15 cellular contexts compared by ENCODE assay signal in the genomic region with DNA sequence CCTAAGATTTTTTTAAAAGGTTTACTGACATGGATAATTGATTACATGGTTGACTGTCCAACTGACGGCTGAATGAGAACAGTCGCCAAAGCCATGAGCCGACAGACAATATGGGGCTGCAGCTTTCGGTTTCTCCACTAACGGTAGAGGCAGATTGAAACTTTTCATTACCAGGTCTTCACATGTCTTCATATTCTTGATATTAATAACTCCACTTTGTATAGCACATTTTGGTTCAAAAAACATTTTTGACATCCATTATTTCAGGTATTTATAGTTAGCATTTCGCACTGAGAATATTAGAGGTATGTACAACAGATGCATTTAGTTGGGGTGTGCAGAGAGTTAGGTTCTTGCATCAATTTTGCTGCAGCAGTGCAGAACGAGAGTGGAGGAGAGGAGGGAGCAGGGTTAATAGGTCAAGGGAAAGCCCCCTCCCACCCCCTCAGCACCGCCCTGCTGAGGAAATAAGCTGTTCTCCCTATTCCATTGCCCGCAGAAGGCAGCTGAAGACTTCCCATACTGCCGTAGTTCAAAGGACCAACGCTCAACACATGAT.
DNase-seq lines count a peak whose midpoint lies in the region; ATAC-seq and TF ChIP-seq lines count a peak whose summit lies in the region.
"Had no signal": no experiment of that assay in that cellular context is flagged by ENCODE, and none has a peak within 500 bp of the region (broad histone marks: within the 10 kb centered on the region; RNA-seq: fewer than 3 reads in every experiment).

No MANE protein-coding gene starts in this region.

- no peak for ATAC-seq in CD4-positive, alpha-beta T cell (ENCODE audit: poor library complexity)
- ATAC-seq in GM21526 (IDR thresholded peaks at IDR 0.05; ENCODE audit: low FRiP score, unreplicated experiment): peak; percentile 66

- peak overlapping the region; percentile 99 for H3K4me2 ChIP-seq in OCI-LY3 (ENCODE audit: low read length)

- POLR2A ChIA-PET in CD4-positive, alpha-beta T cell (lab: Charles Lee): interaction anchor here (0.6 kb wide), 1 partner anchor 1450 kb away, joined by 3 read pairs; no protein-coding TSS in a partner anchor

- intact Hi-C loops in CD4-positive, alpha-beta T cell (cut with DNase I, micrococcal nuclease): no loop called here

- no peaks in the 10 kb centered on the region for H3K9me3 ChIP-seq in CD4-positive, alpha-beta T cell (ENCODE audit: control insufficient read depth, low read length)
- H3K9me3 ChIP-seq in OCI-LY3 (ENCODE audit: insufficient read depth, low read length) (no peaks in the 10 kb centered on the region), BE2C (no peaks in the 10 kb centered on the region)
- H3K9me3 ChIP-seq: upper lobe of left lung had no signal

- no peaks in the 10 kb centered on the region for H3K36me3 Mint-ChIP-seq in CD4-positive, alpha-beta T cell (ENCODE audit: low read depth)
- H3K36me3 Mint-ChIP-seq in nephron (ENCODE audit: low read depth): no peaks in the 10 kb centered on the region
- no peaks in the 10 kb centered on the region for H3K36me3 Mint-ChIP-seq in osteocyte (ENCODE audit: unreplicated experiment)

- no peaks in the 10 kb centered on the region for H3K27me3 ChIP-seq in CD4-positive, alpha-beta T cell (ENCODE audit: control insufficient read depth, insufficient read depth, low read length)
- no peaks in the 10 kb centered on the region for H3K27me3 ChIP-seq in OCI-LY3 (ENCODE audit: low read depth, low read length)
- H3K27me3 ChIP-seq in BE2C: no peaks in the 10 kb centered on the region
- H3K27me3 ChIP-seq: upper lobe of left lung had no signal

- no peaks in the 10 kb centered on the region for H3K9me3 Mint-ChIP-seq in CD4-positive, alpha-beta T cell
- H3K9me3 Mint-ChIP-seq in nephron (no peaks in the 10 kb centered on the region), osteocyte (ENCODE audit: unreplicated experiment) (peaks cover 10% of the 10 kb centered on the region)

- no peak overlapping the region for H3K27ac Mint-ChIP-seq in CD4-positive, alpha-beta T cell
- H3K27ac Mint-ChIP-seq in nephron (peak overlapping the region; percentile 39 to 62 (median 53)), osteocyte (ENCODE audit: unreplicated experiment) (no peak overlapping the region)

- H2AFZ ChIP-seq in OCI-LY3 (ENCODE audit: low read depth, low read length): peak overlapping the region; percentile 77

- H3K27ac ChIP-seq in CD4-positive, alpha-beta T cell (ENCODE audit: low read depth, low read length): no peak overlapping the region
- H3K27ac ChIP-seq in OCI-LY3 (ENCODE audit: low read length): peak overlapping the region; percentile 81
- H3K27ac ChIP-seq: upper lobe of left lung had no signal

- peaks cover 44% of the 10 kb centered on the region for H3K4me1 ChIP-seq in OCI-LY3 (ENCODE audit: low read length)
- no peaks in the 10 kb centered on the region for H3K4me1 ChIP-seq in BE2C

- DNase-seq in CD4-positive, alpha-beta T cell: no peak
- no peak for DNase-seq in BE2C
- no peak for DNase-seq in osteocyte (ENCODE audit: extremely low spot score, unreplicated experiment)
- DNase-seq in amniotic stem cell (lab: John Stamatoyannopoulos, UW): no peak
- DNase-seq in stimulated activated CD4-positive, alpha-beta T cell treated with anti-CD3 and anti-CD28 coated beads, Interleukin-15, amount 100 ng/mL, for 24 hours: no peak
- DNase-seq: activated T-cell treated with anti-CD3 and anti-CD28 coated beads, Interleukin-2, amount 50 U/mL, for 1 hour; DMS79 treated with DMSO at 0.1 percent for 48 hours; effector memory CD4-positive, alpha-beta T cell; NCI-H1417 treated with DMSO at 0.1 percent for 48 hours; posterior cingulate gyrus; SW 1271; upper lobe of left lung had no signal

- H3K79me2 ChIP-seq in OCI-LY3 (ENCODE audit: low read length): no peaks in the 10 kb centered on the region

- H3K27me3 Mint-ChIP-seq in CD4-positive, alpha-beta T cell: no peaks in the 10 kb centered on the region
- H3K27me3 Mint-ChIP-seq in nephron (ENCODE audit: low read depth): no peaks in the 10 kb centered on the region
- H3K27me3 Mint-ChIP-seq in osteocyte (ENCODE audit: unreplicated experiment): no peaks in the 10 kb centered on the region

- CTCF ChIA-PET in CD4-positive, alpha-beta T cell (lab: Charles Lee): no interaction called here

- H3K9ac ChIP-seq in OCI-LY3 (ENCODE audit: low read length): peak overlapping the region; percentile 55

- no peaks in the 10 kb centered on the region for H3K4me1 Mint-ChIP-seq in CD4-positive, alpha-beta T cell (ENCODE audit: low read depth)
- H3K4me1 Mint-ChIP-seq in nephron (peaks cover 30% of the 10 kb centered on the region), osteocyte (ENCODE audit: unreplicated experiment) (peaks cover 36% of the 10 kb centered on the region)

- TF ChIP-seq CTCF in CD4-positive, alpha-beta T cell (IDR thresholded peaks at IDR 0.05): no peak
- TF ChIP-seq CTCF in OCI-LY3 (IDR thresholded peaks at IDR 0.05; ENCODE audit: low read depth, low read length) (no peak), nephron (IDR thresholded peaks at IDR 0.05; ENCODE audit: unreplicated experiment in 3 of 3) (no peak), BE2C (IDR thresholded peaks at IDR 0.05; ENCODE audit: low read depth, low read length) (no peak), osteocyte (IDR thresholded peaks at IDR 0.05) (no peak)

- H3K36me3 ChIP-seq in OCI-LY3 (replicated peaks; ENCODE audit: low read depth, low read length) (no peaks in the 10 kb centered on the region), BE2C (no peaks in the 10 kb centered on the region)
- H3K36me3 ChIP-seq: upper lobe of left lung had no signal

- H3K4me3 Mint-ChIP-seq in CD4-positive, alpha-beta T cell: peak overlapping the region; percentile 21
- H3K4me3 Mint-ChIP-seq in nephron (peak overlapping the region in 2 of 3 experiments; percentile 3 to 11), osteocyte (ENCODE audit: unreplicated experiment) (no peak overlapping the region)

- H4K20me1 ChIP-seq in OCI-LY3 (ENCODE audit: insufficient read depth, low read length): no peaks in the 10 kb centered on the region

- peak overlapping the region; percentile 78 for H3K4me3 ChIP-seq in OCI-LY3 (ENCODE audit: low read length)
- no peak overlapping the region for H3K4me3 ChIP-seq in BE2C (ENCODE audit: low read depth, low read length)
- H3K4me3 ChIP-seq: upper lobe of left lung had no signal

Comparison
In these comparisons a context has a peak if more than half of its experiments do, and no peak if none do; other contexts are left out.
1. H3K27ac Mint-ChIP-seq: peak in nephron (3 of 3); none in CD4-positive, alpha-beta T cell (single experiment) and osteocyte (single experiment).